Comparison of ENCODE assay signal across 29 cellular contexts in the genomic region with DNA sequence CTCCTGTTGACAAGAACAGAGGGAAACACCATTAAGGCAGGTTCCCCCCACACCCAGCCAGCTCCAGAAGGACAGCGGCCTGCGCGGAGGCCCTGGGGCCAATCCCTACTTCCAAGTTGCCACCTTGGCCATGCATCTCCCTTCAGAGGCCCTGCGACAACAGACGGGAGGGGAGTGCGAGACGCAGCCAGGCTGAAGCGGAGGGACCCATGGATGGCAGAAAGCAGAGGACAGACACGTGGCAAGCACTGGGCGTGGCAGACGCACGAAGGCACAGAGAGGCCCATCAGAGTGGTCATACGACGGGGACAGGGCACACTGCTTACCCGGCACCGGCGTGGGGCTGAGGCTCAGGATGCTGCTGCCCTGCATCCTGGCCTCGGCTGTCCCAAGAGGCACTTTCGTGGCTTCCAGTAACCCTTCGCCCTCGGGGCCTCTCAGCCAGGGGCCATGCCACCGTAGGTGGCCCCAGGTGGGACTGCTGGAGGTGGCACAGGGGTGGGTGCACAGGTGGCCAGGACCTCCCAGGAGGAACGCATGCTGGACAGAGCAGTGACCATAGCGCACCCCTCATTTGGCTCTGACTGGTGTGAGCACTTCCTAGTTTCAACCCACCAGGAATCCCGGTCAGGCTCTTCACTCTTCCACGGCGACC. TPM values are rescaled to one million over a fixed set of nuclear protein-coding genes. Genes with fewer than 3 reads are reported as not detected.
"Had no signal": no experiment of that assay in that cellular context is flagged by ENCODE, and none has a peak within 500 bp of the region (broad histone marks: within the 10 kb centered on the region; RNA-seq: fewer than 3 reads in every experiment).

No MANE protein-coding gene starts in this region.

- H3K9me3 Mint-ChIP-seq: effector memory CD8-positive, alpha-beta T cell; immature natural killer cell; memory B cell; mesothelial cell of epicardium; nephron progenitor cell had no signal

- H3K4me3 Mint-ChIP-seq: effector memory CD8-positive, alpha-beta T cell; immature natural killer cell; memory B cell; mesothelial cell of epicardium; nephron progenitor cell had no signal

- H3K4me1 Mint-ChIP-seq: immature natural killer cell, memory B cell, naive B cell had no signal

- H3K27me3 ChIP-seq: esophagus squamous epithelium, pancreas, right lobe of liver, testis, tibial artery, upper lobe of left lung had no signal

- H3K27ac ChIP-seq: esophagus squamous epithelium, right lobe of liver, testis, tibial artery, upper lobe of left lung had no signal

- DNase-seq: cortex of kidney; effector memory CD8-positive, alpha-beta T cell; erythroblast; esophagus squamous epithelium; foreskin melanocyte; hypothalamus; immature natural killer cell; islet precursor cell; kidney glomerular epithelial cell; mucosa of descending colon; naive B cell; nephron progenitor cell; occipital lobe; pancreas; right lobe of liver; small intestine; stimulated activated CD4-positive, alpha-beta T cell treated with anti-CD3 and anti-CD28 coated beads, Interleukin-12 subunit alpha, Interleukin-12 subunit beta, amount 100 ng/mL, for 4 hours; stimulated activated CD4-positive, alpha-beta T cell treated with anti-CD3 and anti-CD28 coated beads, Interleukin-1b, Interleukin-23, amount 100 ng/mL, for 48 hours; stimulated activated CD4-positive, alpha-beta T cell treated with anti-CD3 and anti-CD28 coated beads, Interleukin-4, amount 100 ng/mL, for 1 hour; stimulated activated CD8-positive, alpha-beta memory T cell treated with anti-CD3 and anti-CD28 coated beads, Interleukin-4, amount 100 ng/mL, for 48 hours; stimulated activated naive CD4-positive, alpha-beta T cell; substantia nigra; testis; tibial artery had no signal

- ATAC-seq: effector memory CD8-positive, alpha-beta T cell; mucosa of descending colon; pancreas; right lobe of liver had no signal

- H3K27me3 Mint-ChIP-seq: memory B cell had no signal

- H3K9me3 ChIP-seq: esophagus squamous epithelium, mucosa of descending colon, pancreas, right lobe of liver, testis, tibial artery, upper lobe of left lung had no signal

- H3K36me3 ChIP-seq: right lobe of liver had no signal

- H3K27ac Mint-ChIP-seq: effector memory CD8-positive, alpha-beta T cell; immature natural killer cell; memory B cell; mesothelial cell of epicardium; naive B cell; nephron progenitor cell; progenitor cell of endocrine pancreas had no signal

- H3K4me3 ChIP-seq: esophagus squamous epithelium, lung, mucosa of descending colon, pancreas, right lobe of liver, testis, tibial artery, upper lobe of left lung had no signal

- H3K4me1 ChIP-seq: esophagus squamous epithelium, right lobe of liver, testis, tibial artery, upper lobe of left lung had no signal

RNA-seq across cellular contexts. Expression of a gene that starts 11.4 kb away (rescaled TPM):
- polyA plus RNA-seq: immature natural killer cell had no signal
